ENCODE assay signal across 10 cellular contexts in genomic region chr7:146961617-146962016, GRCh38.
A peak's percentile ranks its signal among the peaks of the same experiment; 100 is the strongest.
DNase-seq lines count a peak whose midpoint lies in the region; ATAC-seq, FAIRE-seq and TF ChIP-seq lines count a peak whose summit lies in the region.
"Had no signal": no experiment of that assay in that cellular context is flagged by ENCODE, and none has a peak within 500 bp of the region (broad histone marks: within the 10 kb centered on the region; RNA-seq: fewer than 3 reads in every experiment).

No MANE protein-coding gene starts in this region.

- no peaks in the 10 kb centered on the region for H3K4me1 Mint-ChIP-seq in activated T-helper 1 cell treated with anti-CD3 and anti-CD28 coated beads, Interleukin-12 subunit alpha, Interleukin-12 subunit beta, Interleukin-2, Interleukin-4 antibody, amounts not matched to agents 30 ng/mL and 10 ng/mL and 1 ng/mL, durations not matched to agents 14 hours and 24 hours and 36 hours (ENCODE audit: low read depth)
- H3K4me1 Mint-ChIP-seq in HFFc6 (ENCODE audit: low read depth): no peaks in the 10 kb centered on the region
- H3K4me1 Mint-ChIP-seq: CD4-positive, CD25-positive, alpha-beta regulatory T cell; naive B cell had no signal

- no peak for FAIRE-seq in HTR-8/SVneo (lab: Jason Lieb, UNC)

- POLR2A ChIA-PET in AG04449 (lab: Yijun Ruan, JAX): no interaction called here

- H3K27me3 Mint-ChIP-seq in activated T-helper 1 cell treated with anti-CD3 and anti-CD28 coated beads, Interleukin-12 subunit alpha, Interleukin-12 subunit beta, Interleukin-2, Interleukin-4 antibody, amounts not matched to agents 30 ng/mL and 10 ng/mL and 1 ng/mL, durations not matched to agents 14 hours and 24 hours and 36 hours (ENCODE audit: insufficient read depth): no peaks in the 10 kb centered on the region
- H3K27me3 Mint-ChIP-seq in HFFc6 (ENCODE audit: insufficient read depth): no peaks in the 10 kb centered on the region; the same call in 1 of the 2 replicates
- H3K27me3 Mint-ChIP-seq: CD4-positive, CD25-positive, alpha-beta regulatory T cell; naive B cell had no signal

- no peak overlapping the region for H3K4me3 ChIP-seq in AG04449 (ENCODE audit: low read depth, low read length)
- no peak overlapping the region for H3K4me3 ChIP-seq in kidney epithelial cell (ENCODE audit: low read depth, low read length)

- intact Hi-C loops in activated T-helper 1 cell treated with anti-CD3 and anti-CD28 coated beads, Interleukin-12 subunit alpha, Interleukin-12 subunit beta, Interleukin-2, Interleukin-4 antibody, amounts not matched to agents 30 ng/mL and 10 ng/mL and 1 ng/mL, durations not matched to agents 14 hours and 24 hours and 36 hours (cut with micrococcal nuclease): no loop called here

- CTCF ChIA-PET in AG04449 (lab: Yijun Ruan, JAX): no interaction called here

- peaks cover 12% of the 10 kb centered on the region for H3K9me3 Mint-ChIP-seq in activated T-helper 1 cell treated with anti-CD3 and anti-CD28 coated beads, Interleukin-12 subunit alpha, Interleukin-12 subunit beta, Interleukin-2, Interleukin-4 antibody, amounts not matched to agents 30 ng/mL and 10 ng/mL and 1 ng/mL, durations not matched to agents 14 hours and 24 hours and 36 hours
- H3K9me3 Mint-ChIP-seq in HFFc6: peaks cover 42% of the 10 kb centered on the region

- no peak overlapping the region for H3K27ac Mint-ChIP-seq in activated T-helper 1 cell treated with anti-CD3 and anti-CD28 coated beads, Interleukin-12 subunit alpha, Interleukin-12 subunit beta, Interleukin-2, Interleukin-4 antibody, amounts not matched to agents 30 ng/mL and 10 ng/mL and 1 ng/mL, durations not matched to agents 14 hours and 24 hours and 36 hours
- H3K27ac Mint-ChIP-seq in HFFc6: no peak overlapping the region
- H3K27ac Mint-ChIP-seq: CD4-positive, CD25-positive, alpha-beta regulatory T cell; naive B cell had no signal

- H3K4me3 Mint-ChIP-seq in activated T-helper 1 cell treated with anti-CD3 and anti-CD28 coated beads, Interleukin-12 subunit alpha, Interleukin-12 subunit beta, Interleukin-2, Interleukin-4 antibody, amounts not matched to agents 30 ng/mL and 10 ng/mL and 1 ng/mL, durations not matched to agents 14 hours and 24 hours and 36 hours: no peak overlapping the region
- H3K4me3 Mint-ChIP-seq in HFFc6: no peak overlapping the region
- H3K4me3 Mint-ChIP-seq: CD4-positive, CD25-positive, alpha-beta regulatory T cell; naive B cell had no signal

- H3K27me3 ChIP-seq in kidney epithelial cell (ENCODE audit: control insufficient read depth, insufficient read depth, low read length): no peaks in the 10 kb centered on the region

- H3K36me3 Mint-ChIP-seq in activated T-helper 1 cell treated with anti-CD3 and anti-CD28 coated beads, Interleukin-12 subunit alpha, Interleukin-12 subunit beta, Interleukin-2, Interleukin-4 antibody, amounts not matched to agents 30 ng/mL and 10 ng/mL and 1 ng/mL, durations not matched to agents 14 hours and 24 hours and 36 hours (ENCODE audit: low read depth): no peaks in the 10 kb centered on the region
- no peaks in the 10 kb centered on the region; the same call in 1 of the 2 replicates for H3K36me3 Mint-ChIP-seq in HFFc6 (ENCODE audit: low read depth)
- H3K36me3 Mint-ChIP-seq: CD4-positive, CD25-positive, alpha-beta regulatory T cell; naive B cell had no signal

- ATAC-seq in GM19351 (IDR thresholded peaks at IDR 0.05; ENCODE audit: unreplicated experiment): no peak

- H3K36me3 ChIP-seq in kidney epithelial cell (ENCODE audit: control insufficient read depth, insufficient read depth, low read length): no peaks in the 10 kb centered on the region

- DNase-seq in AG04449 (ENCODE audit: low read depth, low spot score) (peak; percentile 69), HTR-8/SVneo (ENCODE audit: insufficient read length, low spot score) (peak; percentile 3), amniotic epithelial cell (ENCODE audit: low read depth) (peak; percentile 60), kidney epithelial cell (ENCODE audit: low read depth) (peak; percentile 91), HFFc6 (no peak), NCI-H1048 (lab: John Stamatoyannopoulos, UW) (no peak)
- DNase-seq in activated T-helper 1 cell treated with anti-CD3 and anti-CD28 coated beads, Interleukin-12 subunit alpha, Interleukin-12 subunit beta, Interleukin-2, Interleukin-4 antibody, amounts not matched to agents 30 ng/mL and 10 ng/mL and 1 ng/mL, durations not matched to agents 14 hours and 24 hours and 36 hours (ENCODE audit: low spot score): no peak
- DNase-seq: CD4-positive, CD25-positive, alpha-beta regulatory T cell; naive B cell had no signal

- TF ChIP-seq CTCF in AG04449 (IDR thresholded peaks at IDR 0.05; ENCODE audit: insufficient read depth, low read length, missing control alignments): no peak
- TF ChIP-seq CTCF in kidney epithelial cell (IDR thresholded peaks at IDR 0.05; ENCODE audit: insufficient read depth, low read length, poor library complexity, severe bottlenecking): no peak
- no peak for TF ChIP-seq CTCF in HFFc6 (IDR thresholded peaks at IDR 0.05)

Comparison
In these comparisons a context has a peak if more than half of its experiments do, and no peak if none do; other contexts are left out.
1. DNase-seq: peak in AG04449 (single experiment), HTR-8/SVneo (single experiment), amniotic epithelial cell (single experiment) and kidney epithelial cell (single experiment); none in activated T-helper 1 cell treated with anti-CD3 and anti-CD28 coated beads, Interleukin-12 subunit alpha, Interleukin-12 subunit beta, Interleukin-2, Interleukin-4 antibody, amounts not matched to agents 30 ng/mL and 10 ng/mL and 1 ng/mL, durations not matched to agents 14 hours and 24 hours and 36 hours (single experiment), HFFc6 (single experiment) and NCI-H1048 (single experiment).